19 cellular contexts compared by ENCODE assay signal in genomic region chr6:40476673-40477072, GRCh38.
DNase-seq lines count a peak whose midpoint lies in the region; ATAC-seq and TF ChIP-seq lines count a peak whose summit lies in the region.
"Had no signal": no experiment of that assay in that cellular context is flagged by ENCODE, and none has a peak within 500 bp of the region (broad histone marks: within the 10 kb centered on the region; RNA-seq: fewer than 3 reads in every experiment).

No MANE protein-coding gene starts in this region.

- H3K27ac ChIP-seq in left ventricle myocardium inferior (replicated peaks) (no peak overlapping the region), psoas muscle (no peak overlapping the region)
- H3K27ac ChIP-seq: BLaER1 treated with 17β-estradiol and CSF1 and Interleukin-3, amounts not matched to agents 10 nM and 100 nM had no signal

- H3K4me1 ChIP-seq in left ventricle myocardium inferior = no peaks in the 10 kb centered on the region
- H3K4me1 ChIP-seq in psoas muscle = no peaks in the 10 kb centered on the region
- no peaks in the 10 kb centered on the region; the same call in 1 of the 2 replicates for H3K4me1 ChIP-seq in BE2C

- 46 to 63% (median 52%) methylated on average over 6 of the region's 6 CpGs for WGBS in psoas muscle, 3 donors

- DNase-seq in Right ventricle myocardium inferior (ENCODE audit: missing footprints) (no peak), left ventricle myocardium inferior (no peak), NCI-H2029 (lab: John Stamatoyannopoulos, UW) (peak; percentile 38), left ventricle myocardium superior (peak; percentile 35), psoas muscle (no peak), BE2C (no peak)
- no peak for DNase-seq in activated T-cell treated with anti-CD3 and anti-CD28 coated beads, Interleukin-2, amount 50 U/mL, for 1 hour
- DNase-seq: DMS79, H9, KBM-7, NCI-H1105 treated with DMSO at 0.1 percent for 48 hours, NCI-H1694, NCI-H2107, NCI-H226, NCI-H524, OCI-M1, SHP77 treated with DMSO at 0.1 percent for 48 hours had no signal

- H3K4me3 ChIP-seq in left ventricle myocardium inferior = no peak overlapping the region
- no peak overlapping the region for H3K4me3 ChIP-seq in psoas muscle
- no peak overlapping the region for H3K4me3 ChIP-seq in BE2C (ENCODE audit: low read depth, low read length)
- H3K4me3 ChIP-seq: BLaER1 treated with 17β-estradiol and CSF1 and Interleukin-3, amounts not matched to agents 10 nM and 100 nM had no signal

- ATAC-seq in Right ventricle myocardium inferior = peak; percentile 55
- ATAC-seq in left ventricle myocardium superior = peak; percentile 80
- ATAC-seq in psoas muscle = peak; percentile 58 to 83 (median 78)
- ATAC-seq in GM19328 (IDR thresholded peaks at IDR 0.05; ENCODE audit: unreplicated experiment) = no peak

- TF ChIP-seq CTCF in left ventricle myocardium inferior (IDR thresholded peaks at IDR 0.05; ENCODE audit: borderline replicate concordance) = no peak
- TF ChIP-seq CTCF in psoas muscle (IDR thresholded peaks at IDR 0.05) = no peak
- TF ChIP-seq CTCF in BE2C (IDR thresholded peaks at IDR 0.05; ENCODE audit: low read depth, low read length) = no peak

- H3K9me3 ChIP-seq in left ventricle myocardium inferior (replicated peaks) (no peaks in the 10 kb centered on the region), psoas muscle (no peaks in the 10 kb centered on the region), BE2C (no peaks in the 10 kb centered on the region)
- H3K9me3 ChIP-seq: BLaER1 treated with 17β-estradiol and CSF1 and Interleukin-3, amounts not matched to agents 10 nM and 100 nM had no signal

- H3K36me3 ChIP-seq in left ventricle myocardium inferior (no peaks in the 10 kb centered on the region), psoas muscle (ENCODE audit: insufficient read depth in 1 of 2, low read depth in 1 of 2) (no peaks in the 10 kb centered on the region), BE2C (no peaks in the 10 kb centered on the region)
- H3K36me3 ChIP-seq: BLaER1 treated with 17β-estradiol and CSF1 and Interleukin-3, amounts not matched to agents 10 nM and 100 nM had no signal

- intact Hi-C loops in Right ventricle myocardium inferior (cut with DNase I) = no loop called here
- intact Hi-C loops in left ventricle myocardium inferior (cut with micrococcal nuclease) = no loop called here
- intact Hi-C loops in left ventricle myocardium superior (cut with micrococcal nuclease) = no loop called here
- intact Hi-C loops in psoas muscle (cut with DNase I) = no loop called here

- H3K27me3 ChIP-seq in left ventricle myocardium inferior (ENCODE audit: low read depth) (peaks cover 92% of the 10 kb centered on the region), psoas muscle (ENCODE audit: insufficient read depth in 3 of 3, low read length in 2 of 3) (no peaks in the 10 kb centered on the region), BE2C (no peaks in the 10 kb centered on the region)
- H3K27me3 ChIP-seq: BLaER1 treated with 17β-estradiol and CSF1 and Interleukin-3, amounts not matched to agents 10 nM and 100 nM had no signal

Comparison
In these comparisons a context has a peak if more than half of its experiments do, and no peak if none do; other contexts are left out.
1. DNase-seq: peak in NCI-H2029 (single experiment) and left ventricle myocardium superior (single experiment); none in Right ventricle myocardium inferior (single experiment), left ventricle myocardium inferior (single experiment), psoas muscle (0 of 2), BE2C (single experiment) and activated T-cell treated with anti-CD3 and anti-CD28 coated beads, Interleukin-2, amount 50 U/mL, for 1 hour (single experiment).